12 cellular contexts compared by ENCODE assay signal in genomic region chr11:111336582-111337256, GRCh38. TPM values are rescaled to one million over a fixed set of nuclear protein-coding genes. Genes with fewer than 3 reads are reported as not detected.
A peak's percentile ranks its signal among the peaks of the same experiment; 100 is the strongest.
DNase-seq lines count a peak whose midpoint lies in the region; ATAC-seq and TF ChIP-seq lines count a peak whose summit lies in the region.
"Had no signal": no experiment of that assay in that cellular context is flagged by ENCODE, and none has a peak within 500 bp of the region (broad histone marks: within the 10 kb centered on the region; RNA-seq: fewer than 3 reads in every experiment).

No MANE protein-coding gene starts in this region.

- TF ChIP-seq CTCF in right atrium auricular region (IDR thresholded peaks at IDR 0.05), result no peak
- TF ChIP-seq CTCF in fibroblast of the aortic adventitia (IDR thresholded peaks at IDR 0.05; ENCODE audit: insufficient read depth, low read length), result no peak

- H3K4me3 ChIP-seq in right atrium auricular region (no peak overlapping the region), fibroblast of the aortic adventitia (ENCODE audit: low read depth, low read length) (no peak overlapping the region)

- DNase-seq in left cardiac atrium, result no peak
- DNase-seq in right atrium auricular region (ENCODE audit: low spot score), result no peak
- peak; percentile 11 for DNase-seq in T1000 (lab: John Stamatoyannopoulos, UW)
- DNase-seq in fibroblast of the aortic adventitia (ENCODE audit: low read depth), result peak; percentile 99
- no peak for DNase-seq in HuH-7 (ENCODE audit: low spot score)
- DNase-seq in epidermal melanocyte (ENCODE audit: insufficient read length, low spot score), result no peak
- DNase-seq: activated naive CD8-positive, alpha-beta T cell treated with anti-CD3 and anti-CD28 coated beads, Interleukin-2, amount 10 ng/mL, durations not matched to agents 7 days and 5 days had no signal

- no peaks in the 10 kb centered on the region for H3K27me3 ChIP-seq in right atrium auricular region

- peaks cover 0 to 16% of the 10 kb centered on the region in 2 donors for H3K4me1 ChIP-seq in right atrium auricular region

- H3K36me3 ChIP-seq in right atrium auricular region, result no peaks in the 10 kb centered on the region

- ATAC-seq in left cardiac atrium, result peak; percentile 83 to 87
- no peak for ATAC-seq in GM21825 (IDR thresholded peaks at IDR 0.05; ENCODE audit: unreplicated experiment)
- no peak for ATAC-seq in GM21786 (IDR thresholded peaks at IDR 0.05; ENCODE audit: unreplicated experiment)

- intact Hi-C loops in left cardiac atrium (cut with DNase I), result no loop called here

- H3K9me3 ChIP-seq in right atrium auricular region, result peaks cover 4 to 17% of the 10 kb centered on the region in 2 donors

- no peak overlapping the region for H3K27ac ChIP-seq in right atrium auricular region

RNA-seq across cellular contexts. Expression of gene POU2AF3, which starts 38.4 kb away (rescaled TPM):
- total RNA-seq in left cardiac atrium, result under 1 TPM; 0.18 to 0.44 TPM
- under 1 TPM in 1 of 2 donors, not detected in 1; 0.47 TPM for total RNA-seq in right atrium auricular region
- total RNA-seq in fibroblast of the aortic adventitia (ENCODE audit: low replicate concordance), result 0.45 and 1.3 TPM in 2 replicates
- total RNA-seq: activated CD8-positive, alpha-beta memory T cell treated with anti-CD3 and anti-CD28 coated beads for 36 hours; activated naive CD8-positive, alpha-beta T cell treated with anti-CD3 and anti-CD28 coated beads, Interleukin-2, amount 10 ng/mL, durations not matched to agents 7 days and 5 days; myocyte had no signal

RNA-seq across cellular contexts. Expression of gene POU2AF1, which starts 42.4 kb away (rescaled TPM):
- total RNA-seq in left cardiac atrium, result under 1 TPM; 0.10 to 0.21 TPM
- 1 to 10 TPM in 1 of 2 donors, under 1 TPM in 1; 0.11 to 1.6 TPM for total RNA-seq in right atrium auricular region
- not detected in 2 replicates for total RNA-seq in fibroblast of the aortic adventitia (ENCODE audit: low replicate concordance)
- total RNA-seq: myocyte, skeletal muscle tissue had no signal

Comparison
In these comparisons a context has a peak if more than half of its experiments do, and no peak if none do; other contexts are left out.
1. ATAC-seq: peak in left cardiac atrium (2 of 2); none in GM21825 (single experiment) and GM21786 (single experiment).
2. DNase-seq: peak in T1000 (single experiment) and fibroblast of the aortic adventitia (single experiment); none in left cardiac atrium (single experiment), right atrium auricular region (single experiment), HuH-7 (single experiment) and epidermal melanocyte (single experiment).